Comparison of ENCODE assay signal across 8 cellular contexts in genomic region chr20:46688151-46689081, GRCh38. TPM values are rescaled to one million over a fixed set of nuclear protein-coding genes. Genes with fewer than 3 reads are reported as not detected.
DNase-seq lines count a peak whose midpoint lies in the region; ATAC-seq and TF ChIP-seq lines count a peak whose summit lies in the region.

No MANE protein-coding gene starts in this region.

- ATAC-seq in HG02938 (IDR thresholded peaks at IDR 0.05; ENCODE audit: unreplicated experiment) (no peak), HG03139 (IDR thresholded peaks at IDR 0.05; ENCODE audit: unreplicated experiment) (no peak)

- H3K27me3 ChIP-seq in A673 (replicated peaks; ENCODE audit: insufficient read depth, low read depth, low read length, poor library complexity) = no peaks in the 10 kb centered on the region
- no peaks in the 10 kb centered on the region for H3K27me3 ChIP-seq in WERI-Rb-1 (ENCODE audit: insufficient read depth, low read depth, severe bottlenecking)

- peak; percentile 48 for DNase-seq in A673 (ENCODE audit: low spot score)
- DNase-seq in GM19238 (ENCODE audit: insufficient read length, low spot score) = peak; percentile 7
- no peak for DNase-seq in WERI-Rb-1
- DNase-seq in foreskin fibroblast = peak in 1 of 2 donors; percentile 58
- peak; percentile 79 for DNase-seq in retinal pigment epithelial cell (ENCODE audit: low read depth)
- DNase-seq in NCI-H146 (lab: John Stamatoyannopoulos, UW) = no peak

- TF ChIP-seq CTCF in A673 (conservative IDR thresholded peaks at IDR 0.05; ENCODE audit: low read depth, low read length) (no peak), WERI-Rb-1 (IDR thresholded peaks at IDR 0.05; ENCODE audit: low read depth, low read length) (no peak), foreskin fibroblast (IDR thresholded peaks at IDR 0.05; ENCODE audit: low read depth, low read length) (no peak), retinal pigment epithelial cell (conservative IDR thresholded peaks at IDR 0.05; ENCODE audit: low read depth, low read length) (no peak)

- H3K27ac ChIP-seq in A673 (ENCODE audit: low read depth, low read length, poor library complexity, severe bottlenecking) = peak overlapping the region; percentile 96
- H3K27ac ChIP-seq in WERI-Rb-1 = peak overlapping the region; percentile 97

- CTCF ChIA-PET in A673 (lab: Charles Lee) = interaction anchor here (0.6 kb wide), 1 partner anchor 169 kb away, joined by 4 read pairs; no protein-coding TSS in a partner anchor

- POLR2A ChIA-PET in A673 (lab: Charles Lee; ENCODE audit: low non-redundant PET) = no interaction called here

- H3K9me3 ChIP-seq in A673 (ENCODE audit: low read depth, low read length, poor library complexity, severe bottlenecking) (no peaks in the 10 kb centered on the region), WERI-Rb-1 (ENCODE audit: severe bottlenecking) (no peaks in the 10 kb centered on the region)

- TSS peak; percentile 38 for BruUV-seq in A673 (replicated peaks; lab: Mats Ljungman, UMichigan)

- peaks cover 4% of the 10 kb centered on the region for H3K4me1 ChIP-seq in A673 (ENCODE audit: insufficient read depth, low read length, poor library complexity, severe bottlenecking)

- H3K36me3 ChIP-seq in A673 (ENCODE audit: insufficient read depth, low read length, poor library complexity, severe bottlenecking) (peaks cover 24% of the 10 kb centered on the region), WERI-Rb-1 (peaks cover 28% of the 10 kb centered on the region)

- intact Hi-C loops in A673 (cut with micrococcal nuclease; ENCODE audit: unreplicated experiment) = loop anchor here (10.0 kb wide), 1 partner anchor 554 kb away; no protein-coding TSS in a partner anchor

- H3K4me3 ChIP-seq in A673 (ENCODE audit: low read depth, low read length, poor library complexity, severe bottlenecking) (peak overlapping the region; percentile 84), WERI-Rb-1 (ENCODE audit: low read depth, low read length) (peak overlapping the region; percentile 97), foreskin fibroblast (ENCODE audit: low read depth in 1 of 2, low read length in 2 of 2) (peak overlapping the region; percentile 87 to 96), retinal pigment epithelial cell (ENCODE audit: low read length) (peak overlapping the region; percentile 86)

RNA-seq across cellular contexts. Expression of gene TP53RK, which starts 0.8 kb away (rescaled TPM):
- 16.4 and 20.6 TPM in 2 replicates for total RNA-seq in A673 (2021)

RNA-seq across cellular contexts. Expression of gene SLC2A10, which starts 21.0 kb away (rescaled TPM):
- total RNA-seq in A673 (2021) = 0.37 TPM in 1 of 2 replicates, not detected in the other

RNA-seq across cellular contexts. Expression of gene SLC13A3, which starts 37.2 kb away (rescaled TPM):
- 1.3 and 1.4 TPM in 2 replicates for total RNA-seq in A673 (2021)

Comparison
In these comparisons a context has a peak if more than half of its experiments do, and no peak if none do; other contexts are left out.
1. DNase-seq: peak in A673 (single experiment), GM19238 (single experiment) and retinal pigment epithelial cell (single experiment); none in WERI-Rb-1 (single experiment) and NCI-H146 (single experiment).
2. Peak in every context shown above with its lines, with median percentiles within 50 percentile points of each other: H3K4me3 ChIP-seq.